ENCODE assay signal across 8 cellular contexts in the genomic region with DNA sequence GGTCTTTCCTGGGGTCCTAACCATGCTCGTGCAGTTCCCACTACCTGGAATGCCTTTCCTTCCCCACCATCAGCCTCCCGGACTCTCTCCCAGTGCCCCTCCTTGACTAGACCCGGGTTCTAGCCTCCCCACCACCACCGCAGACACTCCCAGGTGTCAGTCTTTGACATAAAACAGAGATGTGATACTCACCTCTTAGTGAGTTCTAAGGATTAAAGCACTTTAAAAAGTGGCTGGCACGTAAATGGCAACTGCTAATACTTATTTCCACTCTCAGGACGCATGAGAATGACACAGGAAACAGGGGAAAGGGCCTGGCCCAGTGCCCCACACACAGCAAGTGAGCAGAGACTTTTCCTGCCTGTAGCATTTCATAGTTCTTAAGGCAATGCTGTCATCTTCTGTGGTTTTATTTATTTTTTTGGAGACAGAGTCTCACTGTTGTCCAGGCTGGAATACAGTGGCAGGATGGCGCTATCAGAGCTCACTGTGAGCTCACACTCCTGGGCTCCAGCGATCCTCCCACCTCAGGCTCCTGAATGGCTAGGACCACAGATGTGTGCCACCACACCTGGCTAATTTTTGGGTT. TPM values are rescaled to one million over a fixed set of nuclear protein-coding genes. Genes with fewer than 3 reads are reported as not detected.
A peak's percentile ranks its signal among the peaks of the same experiment; 100 is the strongest.
DNase-seq lines count a peak whose midpoint lies in the region; ATAC-seq and TF ChIP-seq lines count a peak whose summit lies in the region.

No MANE protein-coding gene starts in this region.

- H3K9ac ChIP-seq in HCT116 (ENCODE audit: low read length) = 0 out of 2 replicates have a peak overlapping the region, but pooled peaks have one; percentile 3

- TF ChIP-seq POLR2A in HCT116 (IDR thresholded peaks at IDR 0.05; ENCODE audit: borderline replicate concordance, extremely low read depth, insufficient read depth, insufficient read length) = no peak

- H3K9me2 ChIP-seq in HCT116 (ENCODE audit: insufficient read depth) = no peaks in the 10 kb centered on the region

- H3K27ac Mint-ChIP-seq in activated T-helper 1 cell treated with anti-CD3 and anti-CD28 coated beads, Interleukin-12 subunit alpha, Interleukin-12 subunit beta, Interleukin-2, Interleukin-4 antibody, amounts not matched to agents 30 ng/mL and 10 ng/mL and 1 ng/mL, durations not matched to agents 14 hours and 24 hours and 36 hours = peak overlapping the region; percentile 99

- RAD21 ChIA-PET in HCT116 (lab: Charles Lee; ENCODE audit: low non-redundant PET in 1 of 2, low total read pairs in 2 of 2, uncharacterized antibody in 2 of 2, unreplicated experiment in 2 of 2) = no interaction called here

- H2AFZ ChIP-seq in HCT116 (ENCODE audit: low read depth, low read length, poor library complexity, severe bottlenecking) = no peak overlapping the region

- peak overlapping the region; percentile 85; the same call in 1 of the 2 replicates for H3K4me2 ChIP-seq in HCT116 (ENCODE audit: low read length)

- no peaks in the 10 kb centered on the region for H3K9me3 ChIP-seq in HCT116 (ENCODE audit: control insufficient read depth in 1 of 2, insufficient read depth in 1 of 2, low read depth in 1 of 2, low read length in 2 of 2)

- H3K4me1 Mint-ChIP-seq in activated T-helper 1 cell treated with anti-CD3 and anti-CD28 coated beads, Interleukin-12 subunit alpha, Interleukin-12 subunit beta, Interleukin-2, Interleukin-4 antibody, amounts not matched to agents 30 ng/mL and 10 ng/mL and 1 ng/mL, durations not matched to agents 14 hours and 24 hours and 36 hours (ENCODE audit: low read depth) = peaks cover 47% of the 10 kb centered on the region

- no peaks in the 10 kb centered on the region for H3K27me3 Mint-ChIP-seq in activated T-helper 1 cell treated with anti-CD3 and anti-CD28 coated beads, Interleukin-12 subunit alpha, Interleukin-12 subunit beta, Interleukin-2, Interleukin-4 antibody, amounts not matched to agents 30 ng/mL and 10 ng/mL and 1 ng/mL, durations not matched to agents 14 hours and 24 hours and 36 hours (ENCODE audit: insufficient read depth)

- TF ChIP-seq CTCF in HCT116 (IDR thresholded peaks at IDR 0.05 in 2 of 3, conservative IDR thresholded peaks at IDR 0.05 in 1 of 3; ENCODE audit: borderline replicate concordance in 1 of 3, insufficient read depth in 1 of 3, low read depth in 2 of 3, low read length in 2 of 3) (no peak), fibroblast of the aortic adventitia (IDR thresholded peaks at IDR 0.05; ENCODE audit: insufficient read depth, low read length) (no peak)

- peaks cover 0 to 8% of the 10 kb centered on the region in 2 experiments; a peak in 3 of 4 replicates for H3K36me3 ChIP-seq in HCT116 (ENCODE audit: control insufficient read depth in 1 of 2, insufficient read depth in 2 of 2, low read length in 2 of 2)

- H3K27me3 ChIP-seq in HCT116 (ENCODE audit: insufficient read depth, low read length) = no peaks in the 10 kb centered on the region

- H3K79me2 ChIP-seq in HCT116 (ENCODE audit: insufficient read depth, low read length) = peaks cover 13% of the 10 kb centered on the region; the same call in 1 of the 2 replicates

- BruUV-seq in HCT116 (replicated peaks; lab: Mats Ljungman, UMichigan) = no TSS peak

- H3K36me3 Mint-ChIP-seq in activated T-helper 1 cell treated with anti-CD3 and anti-CD28 coated beads, Interleukin-12 subunit alpha, Interleukin-12 subunit beta, Interleukin-2, Interleukin-4 antibody, amounts not matched to agents 30 ng/mL and 10 ng/mL and 1 ng/mL, durations not matched to agents 14 hours and 24 hours and 36 hours (ENCODE audit: low read depth) = peaks cover 12% of the 10 kb centered on the region

- H3K4me3 ChIP-seq in HCT116 (replicated peaks in 1 of 2; ENCODE audit: low read depth in 1 of 2, low read length in 2 of 2) = no peak overlapping the region
- H3K4me3 ChIP-seq in fibroblast of the aortic adventitia (ENCODE audit: low read depth, low read length) = no peak overlapping the region
- H3K4me3 ChIP-seq in skin epidermis = no peak overlapping the region

- POLR2A ChIA-PET in HCT116 (lab: Charles Lee) = interaction anchor here (1.1 to 2.9 kb wide), 4 partner anchors 35 to 122 kb away, joined by 3 to 12 read pairs (median 8); a partner anchor contains a TSS

- ATAC-seq in HCT116 = no peak

- peak overlapping the region; percentile 99 for H3K27ac ChIP-seq in HCT116 (ENCODE audit: low read depth, low read length)
- H3K27ac ChIP-seq in skin epidermis = peak overlapping the region in 19 of 21 experiments; percentile 10 to 99 (median 97)

- no peaks in the 10 kb centered on the region for H3K9me3 Mint-ChIP-seq in activated T-helper 1 cell treated with anti-CD3 and anti-CD28 coated beads, Interleukin-12 subunit alpha, Interleukin-12 subunit beta, Interleukin-2, Interleukin-4 antibody, amounts not matched to agents 30 ng/mL and 10 ng/mL and 1 ng/mL, durations not matched to agents 14 hours and 24 hours and 36 hours

- no peak for TF ChIP-seq RAD21 in HCT116 (IDR thresholded peaks at IDR 0.05; ENCODE audit: low read depth)

- H4K20me1 ChIP-seq in HCT116 (ENCODE audit: insufficient read depth) = no peaks in the 10 kb centered on the region

- H3K4me3 Mint-ChIP-seq in activated T-helper 1 cell treated with anti-CD3 and anti-CD28 coated beads, Interleukin-12 subunit alpha, Interleukin-12 subunit beta, Interleukin-2, Interleukin-4 antibody, amounts not matched to agents 30 ng/mL and 10 ng/mL and 1 ng/mL, durations not matched to agents 14 hours and 24 hours and 36 hours = peak overlapping the region; percentile 95

- CTCF ChIA-PET in HCT116 (lab: Charles Lee) = interaction anchor here (1.9 kb wide), 1 partner anchor 32 kb away, joined by 5 read pairs; no protein-coding TSS in a partner anchor

- DNase-seq in HCT116 (ENCODE audit: low read depth, low spot score) (no peak), fibroblast of the aortic adventitia (ENCODE audit: low read depth) (peak; percentile 14), NCI-H446 treated with DMSO at 0.1 percent for 48 hours (lab: John Stamatoyannopoulos, UW) (no peak), NCI-H226 (no peak), SW480 (ENCODE audit: low spot score) (no peak), dedifferentiated amniotic fluid mesenchymal stem cell (ENCODE audit: extremely low spot score) (no peak)
- DNase-seq in activated T-helper 1 cell treated with anti-CD3 and anti-CD28 coated beads, Interleukin-12 subunit alpha, Interleukin-12 subunit beta, Interleukin-2, Interleukin-4 antibody, amounts not matched to agents 30 ng/mL and 10 ng/mL and 1 ng/mL, durations not matched to agents 14 hours and 24 hours and 36 hours (ENCODE audit: low spot score) = no peak

- intact Hi-C loops in HCT116 (cut with micrococcal nuclease) = loop anchor here (5.0 kb wide), 2 partner anchors 123 to 188 kb away; a partner anchor contains a TSS
- intact Hi-C loops in activated T-helper 1 cell treated with anti-CD3 and anti-CD28 coated beads, Interleukin-12 subunit alpha, Interleukin-12 subunit beta, Interleukin-2, Interleukin-4 antibody, amounts not matched to agents 30 ng/mL and 10 ng/mL and 1 ng/mL, durations not matched to agents 14 hours and 24 hours and 36 hours (cut with micrococcal nuclease) = no loop called here

- H3K4me1 ChIP-seq in HCT116 (ENCODE audit: control insufficient read depth in 1 of 2, insufficient read depth in 2 of 2, low read length in 2 of 2) = peaks cover 55 to 72% of the 10 kb centered on the region in 2 experiments

TF ChIP-seq in HCT116, 20 proteins besides CTCF, POLR2A, EP300 and RAD21 (continues in another document):
- TF ChIP-seq CEBPB (IDR thresholded peaks at IDR 0.05; ENCODE audit: low read depth) (no peak), TCF7L2 (IDR thresholded peaks at IDR 0.05; ENCODE audit: borderline replicate concordance, extremely low read depth, insufficient read depth, insufficient read length) (no peak), EGR1 (IDR thresholded peaks at IDR 0.05; ENCODE audit: low read depth) (no peak), FOSL1 (IDR thresholded peaks at IDR 0.05; ENCODE audit: low read depth) (no peak)

RNA-seq across cellular contexts. Expression of a gene that starts 1.9 kb away (rescaled TPM):
- 3.9 TPM for total RNA-seq in HCT116 (2021; ENCODE audit: unreplicated experiment)
- 2.0 and 2.3 TPM in 2 replicates for polyA plus RNA-seq in HCT116 (2012)
- 15.3 and 19.4 TPM in 2 replicates for total RNA-seq in activated T-helper 1 cell treated with anti-CD3 and anti-CD28 coated beads, Interleukin-12 subunit alpha, Interleukin-12 subunit beta, Interleukin-2, Interleukin-4 antibody, amounts not matched to agents 30 ng/mL and 10 ng/mL and 1 ng/mL, durations not matched to agents 14 hours and 24 hours and 36 hours
- 0.41 and 5.8 TPM in 2 replicates for total RNA-seq in fibroblast of the aortic adventitia (ENCODE audit: low replicate concordance)

RNA-seq across cellular contexts. Expression of a gene that starts 2.0 kb away (rescaled TPM):
- total RNA-seq in HCT116 (2021; ENCODE audit: unreplicated experiment) (35.8 TPM), fibroblast of the aortic adventitia (ENCODE audit: low replicate concordance) (42.7 and 172 TPM in 2 replicates)
- polyA plus RNA-seq in HCT116 (2012) = 12.9 and 20.6 TPM in 2 replicates
- total RNA-seq in activated T-helper 1 cell treated with anti-CD3 and anti-CD28 coated beads, Interleukin-12 subunit alpha, Interleukin-12 subunit beta, Interleukin-2, Interleukin-4 antibody, amounts not matched to agents 30 ng/mL and 10 ng/mL and 1 ng/mL, durations not matched to agents 14 hours and 24 hours and 36 hours = 40.5 and 42.3 TPM in 2 replicates

RNA-seq across cellular contexts. Expression of a gene that starts 29.8 kb away (rescaled TPM):
- total RNA-seq in HCT116 (2021; ENCODE audit: unreplicated experiment) = 2.4 TPM
- 1.5 and 1.6 TPM in 2 replicates for polyA plus RNA-seq in HCT116 (2012)
- 1.1 TPM in 2 replicates for total RNA-seq in activated T-helper 1 cell treated with anti-CD3 and anti-CD28 coated beads, Interleukin-12 subunit alpha, Interleukin-12 subunit beta, Interleukin-2, Interleukin-4 antibody, amounts not matched to agents 30 ng/mL and 10 ng/mL and 1 ng/mL, durations not matched to agents 14 hours and 24 hours and 36 hours
- 0.27 TPM in 1 of 2 replicates, not detected in the other for total RNA-seq in fibroblast of the aortic adventitia (ENCODE audit: low replicate concordance)

RNA-seq across cellular contexts. Expression of a gene that starts 38.2 kb away (rescaled TPM):
- total RNA-seq in HCT116 (2021; ENCODE audit: unreplicated experiment) = 564 TPM
- 181 and 274 TPM in 2 replicates for polyA plus RNA-seq in HCT116 (2012)
- 507 and 517 TPM in 2 replicates for total RNA-seq in activated T-helper 1 cell treated with anti-CD3 and anti-CD28 coated beads, Interleukin-12 subunit alpha, Interleukin-12 subunit beta, Interleukin-2, Interleukin-4 antibody, amounts not matched to agents 30 ng/mL and 10 ng/mL and 1 ng/mL, durations not matched to agents 14 hours and 24 hours and 36 hours
- total RNA-seq in fibroblast of the aortic adventitia (ENCODE audit: low replicate concordance) = 527 and 883 TPM in 2 replicates

RNA-seq across cellular contexts. Expression of a gene that starts 50.7 kb away (rescaled TPM):
- total RNA-seq in HCT116 (2021; ENCODE audit: unreplicated experiment) (72.0 TPM), fibroblast of the aortic adventitia (ENCODE audit: low replicate concordance) (46.4 and 75.9 TPM in 2 replicates)
- polyA plus RNA-seq in HCT116 (2012) = 57.3 and 62.2 TPM in 2 replicates
- 84.5 and 93.1 TPM in 2 replicates for total RNA-seq in activated T-helper 1 cell treated with anti-CD3 and anti-CD28 coated beads, Interleukin-12 subunit alpha, Interleukin-12 subunit beta, Interleukin-2, Interleukin-4 antibody, amounts not matched to agents 30 ng/mL and 10 ng/mL and 1 ng/mL, durations not matched to agents 14 hours and 24 hours and 36 hours
